In genomic region chr17:17146791-17147406, GRCh38 we compare ENCODE assay signal across 9 cellular contexts. TPM values are rescaled to one million over a fixed set of nuclear protein-coding genes. Genes with fewer than 3 reads are reported as not detected.
DNase-seq lines count a peak whose midpoint lies in the region; ATAC-seq and TF ChIP-seq lines count a peak whose summit lies in the region.
"Had no signal": no experiment of that assay in that cellular context is flagged by ENCODE, and none has a peak within 500 bp of the region (broad histone marks: within the 10 kb centered on the region; RNA-seq: fewer than 3 reads in every experiment).

No MANE protein-coding gene starts in this region.

- ATAC-seq in HG02798 (IDR thresholded peaks at IDR 0.05; ENCODE audit: poor library complexity, unreplicated experiment) = no peak
- ATAC-seq in gastroesophageal sphincter = no peak

- DNase-seq in activated gamma-delta T cell treated with Interleukin-2 at 50 U/mL for 16 hours (peak; percentile 20), activated gamma-delta T cell (lab: John Stamatoyannopoulos, UW) (no peak), SHP77 treated with DMSO at 0.1 percent for 48 hours (lab: John Stamatoyannopoulos, UW) (peak; percentile 72), endothelial cell (ENCODE audit: low spot score) (no peak), spleen (no peak), mesothelial cell of epicardium (ENCODE audit: low spot score in 2 of 2, unreplicated experiment in 2 of 2) (no peak)

- intact Hi-C loops in spleen (cut with DNase I; ENCODE audit: low total_unique reads) = no loop called here

- no peaks in the 10 kb centered on the region for H3K9me3 ChIP-seq in spleen
- no peaks in the 10 kb centered on the region for H3K9me3 ChIP-seq in gastroesophageal sphincter

- TF ChIP-seq EP300 in gastroesophageal sphincter (IDR thresholded peaks at IDR 0.05) = no peak

- H3K27ac ChIP-seq in spleen (no peak overlapping the region), gastroesophageal sphincter (no peak overlapping the region)
- H3K27ac ChIP-seq: cardiac muscle cell had no signal

- WGBS in spleen, 5 donors = 81 to 96% (median 87%) methylated on average over 11 to 14 of the region's 14 CpGs
- 64 to 100% methylated on average over 1 to 8 of the region's 14 CpGs for WGBS in gastroesophageal sphincter (ENCODE audit: low coverage in 1 of 2), 2 donors

- H3K36me3 ChIP-seq in spleen (peaks cover 3 to 98% (median 73%) of the 10 kb centered on the region in 6 donors), gastroesophageal sphincter (peaks cover 0 to 93% of the 10 kb centered on the region in 2 donors)

- H3K4me3 Mint-ChIP-seq in endothelial cell (ENCODE audit: unreplicated experiment) (peak overlapping the region; percentile 28), mesothelial cell of epicardium (no peak overlapping the region)

- H3K4me3 ChIP-seq in spleen (no peak overlapping the region), gastroesophageal sphincter (no peak overlapping the region)
- H3K4me3 ChIP-seq: cardiac muscle cell had no signal

- no peaks in the 10 kb centered on the region for H3K27me3 ChIP-seq in spleen (replicated peaks in 1 of 7)
- no peaks in the 10 kb centered on the region for H3K27me3 ChIP-seq in gastroesophageal sphincter
- H3K27me3 ChIP-seq: cardiac muscle cell had no signal

- H3K4me1 Mint-ChIP-seq in endothelial cell (ENCODE audit: unreplicated experiment) (peaks cover 23% of the 10 kb centered on the region), mesothelial cell of epicardium (no peaks in the 10 kb centered on the region)

- TF ChIP-seq CTCF in endothelial cell (IDR thresholded peaks at IDR 0.05; ENCODE audit: unreplicated experiment) (peak; percentile 27), spleen (IDR thresholded peaks at IDR 0.05 in 8 of 11, conservative IDR thresholded peaks at IDR 0.05 in 3 of 11) (peak in 8 of 11 experiments; percentile 12 to 51 (median 24)), gastroesophageal sphincter (IDR thresholded peaks at IDR 0.05) (peak in 1 of 4 experiments; percentile 7), mesothelial cell of epicardium (IDR thresholded peaks at IDR 0.05; ENCODE audit: unreplicated experiment) (no peak)

- no peaks in the 10 kb centered on the region for H3K9me3 Mint-ChIP-seq in endothelial cell (ENCODE audit: unreplicated experiment)
- no peaks in the 10 kb centered on the region for H3K9me3 Mint-ChIP-seq in mesothelial cell of epicardium

- H3K27me3 Mint-ChIP-seq in endothelial cell (ENCODE audit: unreplicated experiment) (peaks cover 22% of the 10 kb centered on the region), mesothelial cell of epicardium (ENCODE audit: low read depth) (no peaks in the 10 kb centered on the region)

- peak overlapping the region; percentile 25 for H3K27ac Mint-ChIP-seq in endothelial cell (ENCODE audit: unreplicated experiment)
- no peak overlapping the region for H3K27ac Mint-ChIP-seq in mesothelial cell of epicardium

- TF ChIP-seq POLR2A in spleen (IDR thresholded peaks at IDR 0.05) = no peak
- TF ChIP-seq POLR2A in gastroesophageal sphincter (IDR thresholded peaks at IDR 0.05) = no peak

- H3K4me1 ChIP-seq in spleen (peaks cover 0 to 32% (median 10%) of the 10 kb centered on the region in 6 donors), gastroesophageal sphincter (peaks cover 0 to 22% (median 8%) of the 10 kb centered on the region in 3 donors)

- H3K36me3 Mint-ChIP-seq in endothelial cell (ENCODE audit: low read depth, unreplicated experiment) (peaks cover 46% of the 10 kb centered on the region), mesothelial cell of epicardium (peaks cover 25% of the 10 kb centered on the region)

RNA-seq across cellular contexts. Expression of gene PLD6, which starts 59.2 kb away (rescaled TPM):
- total RNA-seq in endothelial cell (ENCODE audit: unreplicated experiment) = 0.21 TPM
- total RNA-seq in spleen = 1 to 10 TPM; 1.4 to 5.6 (median 3.7) TPM
- polyA plus RNA-seq in spleen = 1 to 10 TPM; 2.2 to 3.9 (median 3.0) TPM
- 10 to 100 TPM in 2 of 4 donors, 1 to 10 TPM in 2; 7.1 to 20.7 (median 9.3) TPM for total RNA-seq in gastroesophageal sphincter
- 1.7 to 2.4 TPM (median 2.3 TPM) in 3 replicates for total RNA-seq in mesothelial cell of epicardium

Comparison
In these comparisons a context has a peak if more than half of its experiments do, and no peak if none do; other contexts are left out.
1. DNase-seq: peak in activated gamma-delta T cell treated with Interleukin-2 at 50 U/mL for 16 hours (single experiment) and SHP77 treated with DMSO at 0.1 percent for 48 hours (single experiment); none in activated gamma-delta T cell (single experiment), endothelial cell (single experiment), spleen (single experiment) and mesothelial cell of epicardium (0 of 2).